Comparison of ENCODE assay signal across 13 cellular contexts in the genomic region with DNA sequence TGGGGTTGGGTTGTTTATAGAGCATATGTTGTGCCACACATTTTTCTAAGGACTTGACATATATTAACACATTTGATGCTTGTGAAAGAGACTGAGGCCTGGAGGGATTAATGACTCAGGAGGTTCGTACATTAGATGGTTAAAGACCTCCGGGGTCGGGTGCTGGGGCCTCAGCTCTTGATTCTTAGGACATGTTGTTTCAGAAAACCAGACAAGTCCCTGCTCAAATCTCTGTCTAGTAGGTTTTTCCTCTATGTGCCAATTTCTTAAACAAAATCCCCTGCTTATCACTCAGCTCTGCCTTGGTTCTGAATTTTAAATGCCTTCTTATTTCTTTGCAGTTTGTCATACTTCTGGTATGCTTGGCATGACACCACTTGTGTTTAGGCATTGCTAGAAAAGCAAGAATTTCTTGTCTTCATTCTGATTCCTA. TPM values are rescaled to one million over a fixed set of nuclear protein-coding genes. Genes with fewer than 3 reads are reported as not detected.
DNase-seq lines count a peak whose midpoint lies in the region; ATAC-seq lines count a peak whose summit lies in the region.
"Had no signal": no experiment of that assay in that cellular context is flagged by ENCODE, and none has a peak within 500 bp of the region (broad histone marks: within the 10 kb centered on the region; RNA-seq: fewer than 3 reads in every experiment).

No MANE protein-coding gene starts in this region.

- no peak overlapping the region for H3K4me3 Mint-ChIP-seq in activated naive CD8-positive, alpha-beta T cell
- no peak overlapping the region for H3K4me3 Mint-ChIP-seq in activated naive CD8-positive, alpha-beta T cell treated with anti-CD3 and anti-CD28 coated beads, Interleukin-2, amount 50 U/mL, for 24 hours
- H3K4me3 Mint-ChIP-seq in immature natural killer cell, result peak overlapping the region in 1 of 5 donors; percentile 27

- H3K9me3 Mint-ChIP-seq in activated naive CD8-positive, alpha-beta T cell (ENCODE audit: low read depth), result no peaks in the 10 kb centered on the region
- no peaks in the 10 kb centered on the region for H3K9me3 Mint-ChIP-seq in activated naive CD8-positive, alpha-beta T cell treated with anti-CD3 and anti-CD28 coated beads, Interleukin-2, amount 50 U/mL, for 24 hours
- H3K9me3 Mint-ChIP-seq in immature natural killer cell, result no peaks in the 10 kb centered on the region

- H3K27me3 Mint-ChIP-seq in activated naive CD8-positive, alpha-beta T cell, result no peaks in the 10 kb centered on the region
- no peaks in the 10 kb centered on the region for H3K27me3 Mint-ChIP-seq in activated naive CD8-positive, alpha-beta T cell treated with anti-CD3 and anti-CD28 coated beads, Interleukin-2, amount 50 U/mL, for 24 hours
- peaks cover 0 to 8% (median 2%) of the 10 kb centered on the region in 3 donors for H3K27me3 Mint-ChIP-seq in immature natural killer cell (ENCODE audit: low read depth in 3 of 3)

- ATAC-seq in activated naive CD8-positive, alpha-beta T cell treated with anti-CD3 and anti-CD28 coated beads, Interleukin-2, amount 50 U/mL, for 24 hours, result no peak
- ATAC-seq in HG03354 (IDR thresholded peaks at IDR 0.05; ENCODE audit: poor library complexity, severe bottlenecking, unreplicated experiment), result no peak
- ATAC-seq: gastrocnemius medialis; stimulated activated naive CD8-positive, alpha-beta T cell treated with anti-CD3 and anti-CD28 coated beads, Interleukin-15, Interleukin-2, amounts not matched to agents 100 U/mL and 50 U/mL, for 24 hours had no signal

- peak overlapping the region; percentile 81 for H3K27ac Mint-ChIP-seq in activated naive CD8-positive, alpha-beta T cell
- H3K27ac Mint-ChIP-seq in activated naive CD8-positive, alpha-beta T cell treated with anti-CD3 and anti-CD28 coated beads, Interleukin-2, amount 50 U/mL, for 24 hours, result no peak overlapping the region
- peak overlapping the region; percentile 76 to 95 (median 87) for H3K27ac Mint-ChIP-seq in immature natural killer cell

- H3K36me3 Mint-ChIP-seq in activated naive CD8-positive, alpha-beta T cell, result peaks cover 11% of the 10 kb centered on the region
- peaks cover 83% of the 10 kb centered on the region for H3K36me3 Mint-ChIP-seq in activated naive CD8-positive, alpha-beta T cell treated with anti-CD3 and anti-CD28 coated beads, Interleukin-2, amount 50 U/mL, for 24 hours (ENCODE audit: low read depth)
- peaks cover 25 to 68% (median 30%) of the 10 kb centered on the region in 3 donors for H3K36me3 Mint-ChIP-seq in immature natural killer cell

- no peak for DNase-seq in activated naive CD8-positive, alpha-beta T cell treated with anti-CD3 and anti-CD28 coated beads, Interleukin-2, amount 50 U/mL, for 24 hours
- DNase-seq in astrocyte of the hippocampus (ENCODE audit: low read depth, low spot score) (peak; percentile 84), immature natural killer cell (no peak), HT-29 (ENCODE audit: low spot score) (no peak), amniotic stem cell (lab: John Stamatoyannopoulos, UW) (no peak), NCI-H510A treated with DMSO at 0.1 percent for 48 hours (lab: John Stamatoyannopoulos, UW) (no peak)
- DNase-seq: gastrocnemius medialis; KG1; NCI-H2171 treated with DMSO at 0.1 percent for 48 hours; stimulated activated CD4-positive, alpha-beta T cell treated with anti-CD3 and anti-CD28 coated beads, Interleukin-15, amount 100 ng/mL, for 24 hours; stimulated activated naive CD8-positive, alpha-beta T cell treated with anti-CD3 and anti-CD28 coated beads, Interleukin-15, Interleukin-2, amounts not matched to agents 100 U/mL and 50 U/mL, for 24 hours had no signal

- H3K4me1 Mint-ChIP-seq in activated naive CD8-positive, alpha-beta T cell (ENCODE audit: low read depth), result peaks cover 83% of the 10 kb centered on the region
- peaks cover 86% of the 10 kb centered on the region for H3K4me1 Mint-ChIP-seq in activated naive CD8-positive, alpha-beta T cell treated with anti-CD3 and anti-CD28 coated beads, Interleukin-2, amount 50 U/mL, for 24 hours
- peaks cover 96 to 99% of the 10 kb centered on the region in 2 donors for H3K4me1 Mint-ChIP-seq in immature natural killer cell

RNA-seq across cellular contexts. Expression of a gene that starts 5.8 kb away (rescaled TPM):
- 100 to 1,000 TPM; 125 to 171 (median 166) TPM for polyA plus RNA-seq in immature natural killer cell
- total RNA-seq in HT-29 (2014; rRNA removed; shearing (Covaris generic)), result 22.5 and 24.3 TPM in 2 replicates

RNA-seq across cellular contexts. Expression of a gene that starts 59.5 kb away (rescaled TPM):
- polyA plus RNA-seq in immature natural killer cell, result under 1 TPM in 2 of 3 donors, not detected in 1; 0.11 to 0.31 TPM
- not detected in 2 replicates for total RNA-seq in HT-29 (2014; rRNA removed; shearing (Covaris generic))
- total RNA-seq: gastrocnemius medialis had no signal
